1 cellular context compared by ENCODE assay signal in the genomic region with DNA sequence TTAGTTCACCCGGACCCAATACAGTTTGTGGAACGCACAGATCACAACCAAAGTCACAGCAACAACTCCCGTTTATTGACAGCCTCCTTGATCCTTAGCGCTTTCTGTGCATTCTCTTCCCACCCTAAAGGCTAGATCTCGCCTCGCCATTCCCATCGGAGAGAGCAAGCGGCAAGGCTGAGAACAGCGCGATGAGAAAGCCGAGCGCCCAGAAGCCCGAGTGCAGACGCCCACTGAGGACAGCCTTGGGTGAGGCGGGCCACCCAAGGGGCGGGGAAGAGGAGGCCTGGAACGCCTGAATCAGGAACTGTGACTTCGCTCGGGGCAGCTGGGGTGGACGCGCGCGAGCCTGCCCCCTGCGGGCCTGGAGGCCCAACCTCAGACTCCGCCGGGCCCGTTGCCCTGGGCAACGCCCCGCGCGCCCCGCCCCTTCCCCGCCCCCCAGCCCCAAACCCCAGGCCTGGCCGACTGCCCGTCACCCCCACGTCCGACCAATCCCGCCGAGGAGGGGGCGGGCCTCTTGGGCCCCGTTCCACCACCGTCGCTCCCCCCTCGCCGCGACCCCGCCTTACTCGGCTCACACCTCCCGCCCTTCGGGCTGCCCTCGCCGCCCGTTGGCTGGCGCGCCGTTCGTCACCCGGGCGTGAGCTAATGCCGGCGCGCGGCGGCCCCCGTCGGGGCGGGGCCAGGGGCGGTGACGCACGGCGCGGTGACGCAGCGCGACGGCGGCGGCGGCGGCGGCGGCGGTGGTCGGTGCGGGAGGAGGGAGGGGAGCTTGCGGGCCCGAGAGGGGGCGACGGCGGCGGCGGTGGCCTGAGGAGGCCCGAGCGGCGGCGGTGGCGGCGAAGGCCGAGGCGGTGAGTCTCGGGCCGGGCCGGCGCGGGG.
TF ChIP-seq lines count a peak whose summit lies in the region.

A gene with protein sequence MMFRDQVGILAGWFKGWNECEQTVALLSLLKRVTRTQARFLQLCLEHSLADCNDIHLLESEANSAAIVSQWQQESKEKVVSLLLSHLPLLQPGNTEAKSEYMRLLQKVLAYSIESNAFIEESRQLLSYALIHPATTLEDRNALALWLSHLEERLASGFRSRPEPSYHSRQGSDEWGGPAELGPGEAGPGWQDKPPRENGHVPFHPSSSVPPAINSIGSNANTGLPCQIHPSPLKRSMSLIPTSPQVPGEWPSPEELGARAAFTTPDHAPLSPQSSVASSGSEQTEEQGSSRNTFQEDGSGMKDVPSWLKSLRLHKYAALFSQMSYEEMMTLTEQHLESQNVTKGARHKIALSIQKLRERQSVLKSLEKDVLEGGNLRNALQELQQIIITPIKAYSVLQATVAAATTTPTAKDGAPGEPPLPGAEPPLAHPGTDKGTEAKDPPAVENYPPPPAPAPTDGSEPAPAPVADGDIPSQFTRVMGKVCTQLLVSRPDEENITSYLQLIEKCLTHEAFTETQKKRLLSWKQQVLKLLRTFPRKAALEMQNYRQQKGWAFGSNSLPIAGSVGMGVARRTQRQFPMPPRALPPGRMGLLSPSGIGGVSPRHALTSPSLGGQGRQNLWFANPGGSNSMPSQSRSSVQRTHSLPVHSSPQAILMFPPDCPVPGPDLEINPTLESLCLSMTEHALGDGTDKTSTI (plus strand): TSS at position 702 of the 885 bp plus-strand sequence. CDS start 14,473 bp downstream, outside the sequence.

TF ChIP-seq in HepG2, 621 proteins besides CTCF, POLR2A, EP300 and RAD21 (continued from another document):
- TF ChIP-seq, protein P1, sequence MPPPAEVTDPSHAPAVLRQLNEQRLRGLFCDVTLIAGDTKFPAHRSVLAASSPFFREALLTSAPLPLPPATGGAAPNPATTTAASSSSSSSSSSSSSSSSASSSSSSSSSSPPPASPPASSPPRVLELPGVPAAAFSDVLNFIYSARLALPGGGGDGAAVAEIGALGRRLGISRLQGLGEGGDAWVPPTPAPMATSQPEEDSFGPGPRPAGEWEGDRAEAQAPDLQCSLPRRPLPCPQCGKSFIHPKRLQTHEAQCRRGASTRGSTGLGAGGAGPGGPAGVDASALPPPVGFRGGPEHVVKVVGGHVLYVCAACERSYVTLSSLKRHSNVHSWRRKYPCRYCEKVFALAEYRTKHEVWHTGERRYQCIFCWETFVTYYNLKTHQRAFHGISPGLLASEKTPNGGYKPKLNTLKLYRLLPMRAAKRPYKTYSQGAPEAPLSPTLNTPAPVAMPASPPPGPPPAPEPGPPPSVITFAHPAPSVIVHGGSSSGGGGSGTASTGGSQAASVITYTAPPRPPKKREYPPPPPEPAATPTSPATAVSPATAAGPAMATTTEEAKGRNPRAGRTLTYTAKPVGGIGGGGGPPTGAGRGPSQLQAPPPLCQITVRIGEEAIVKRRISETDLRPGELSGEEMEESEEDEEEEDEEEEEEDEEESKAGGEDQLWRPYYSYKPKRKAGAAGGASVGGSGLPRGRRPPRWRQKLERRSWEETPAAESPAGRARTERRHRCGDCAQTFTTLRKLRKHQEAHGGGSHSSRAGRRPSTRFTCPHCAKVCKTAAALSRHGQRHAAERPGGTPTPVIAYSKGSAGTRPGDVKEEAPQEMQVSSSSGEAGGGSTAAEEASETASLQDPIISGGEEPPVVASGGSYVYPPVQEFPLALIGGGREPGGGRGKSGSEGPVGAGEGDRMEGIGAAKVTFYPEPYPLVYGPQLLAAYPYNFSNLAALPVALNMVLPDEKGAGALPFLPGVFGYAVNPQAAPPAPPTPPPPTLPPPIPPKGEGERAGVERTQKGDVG (CRISPR knock-in tag; IDR thresholded peaks at IDR 0.05; ENCODE audit: borderline replicate concordance): no peak; the same call in 1 of the 2 replicates
- TF ChIP-seq ZNF761 (CRISPR knock-in tag; conservative IDR thresholded peaks at IDR 0.05) (peak; percentile 89), SMYD3 (CRISPR knock-in tag; IDR thresholded peaks at IDR 0.05) (no peak), NONO (IDR thresholded peaks at IDR 0.05) (no peak), NONO (CRISPR knock-in tag; conservative IDR thresholded peaks at IDR 0.05) (peak; percentile 81), KDM3A (CRISPR knock-in tag; IDR thresholded peaks at IDR 0.05; ENCODE audit: low read depth) (no peak; the same call in 1 of the 2 replicates), U2AF1 (optimal IDR thresholded peaks at IDR 0.05; ENCODE audit: low read depth, low read length) (peak; percentile 74), SIN3A (IDR thresholded peaks at IDR 0.05; ENCODE audit: borderline replicate concordance, low read depth, low read length) (peak; percentile 47; the same call in 1 of the 2 replicates), HNRNPK (IDR thresholded peaks at IDR 0.05; ENCODE audit: low read depth, low read length, poor library complexity, severe bottlenecking) (peak; percentile 32), HNF4A (CRISPR knock-in tag; IDR thresholded peaks at IDR 0.05) (peak; percentile 20), SCMH1 (CRISPR knock-in tag; IDR thresholded peaks at IDR 0.05; ENCODE audit: borderline replicate concordance) (no peak), ZSCAN22 (CRISPR knock-in tag; IDR thresholded peaks at IDR 0.05) (no peak), ZNF232 (CRISPR knock-in tag; IDR thresholded peaks at IDR 0.05; ENCODE audit: borderline replicate concordance) (no peak), SAFB2 (CRISPR knock-in tag; IDR thresholded peaks at IDR 0.05; ENCODE audit: borderline replicate concordance, low read depth) (no peak), GTF3A (CRISPR knock-in tag; conservative IDR thresholded peaks at IDR 0.05) (no peak), RAD51 (IDR thresholded peaks at IDR 0.05; ENCODE audit: borderline replicate concordance) (no peak)
- TF ChIP-seq, protein P2, sequence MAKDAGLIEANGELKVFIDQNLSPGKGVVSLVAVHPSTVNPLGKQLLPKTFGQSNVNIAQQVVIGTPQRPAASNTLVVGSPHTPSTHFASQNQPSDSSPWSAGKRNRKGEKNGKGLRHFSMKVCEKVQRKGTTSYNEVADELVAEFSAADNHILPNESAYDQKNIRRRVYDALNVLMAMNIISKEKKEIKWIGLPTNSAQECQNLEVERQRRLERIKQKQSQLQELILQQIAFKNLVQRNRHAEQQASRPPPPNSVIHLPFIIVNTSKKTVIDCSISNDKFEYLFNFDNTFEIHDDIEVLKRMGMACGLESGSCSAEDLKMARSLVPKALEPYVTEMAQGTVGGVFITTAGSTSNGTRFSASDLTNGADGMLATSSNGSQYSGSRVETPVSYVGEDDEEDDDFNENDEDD (CRISPR knock-in tag; IDR thresholded peaks at IDR 0.05; ENCODE audit: borderline replicate concordance): peak; percentile 15; the same call in 1 of the 2 replicates
- TF ChIP-seq, protein P3, sequence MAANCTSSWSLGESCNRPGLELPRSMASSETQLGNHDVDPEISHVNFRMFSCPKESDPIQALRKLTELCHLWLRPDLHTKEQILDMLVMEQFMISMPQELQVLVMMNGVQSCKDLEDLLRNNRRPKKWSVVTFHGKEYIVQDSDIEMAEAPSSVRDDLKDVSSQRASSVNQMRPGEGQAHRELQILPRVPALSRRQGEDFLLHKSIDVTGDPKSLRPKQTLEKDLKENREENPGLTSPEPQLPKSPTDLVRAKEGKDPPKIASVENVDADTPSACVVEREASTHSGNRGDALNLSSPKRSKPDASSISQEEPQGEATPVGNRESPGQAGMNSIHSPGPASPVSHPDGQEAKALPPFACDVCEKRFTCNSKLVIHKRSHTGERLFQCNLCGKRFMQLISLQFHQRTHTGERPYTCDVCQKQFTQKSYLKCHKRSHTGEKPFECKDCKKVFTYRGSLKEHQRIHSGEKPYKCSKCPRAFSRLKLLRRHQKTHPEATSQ (CRISPR knock-in tag; IDR thresholded peaks at IDR 0.05; ENCODE audit: borderline replicate concordance): no peak
- TF ChIP-seq, protein P4, sequence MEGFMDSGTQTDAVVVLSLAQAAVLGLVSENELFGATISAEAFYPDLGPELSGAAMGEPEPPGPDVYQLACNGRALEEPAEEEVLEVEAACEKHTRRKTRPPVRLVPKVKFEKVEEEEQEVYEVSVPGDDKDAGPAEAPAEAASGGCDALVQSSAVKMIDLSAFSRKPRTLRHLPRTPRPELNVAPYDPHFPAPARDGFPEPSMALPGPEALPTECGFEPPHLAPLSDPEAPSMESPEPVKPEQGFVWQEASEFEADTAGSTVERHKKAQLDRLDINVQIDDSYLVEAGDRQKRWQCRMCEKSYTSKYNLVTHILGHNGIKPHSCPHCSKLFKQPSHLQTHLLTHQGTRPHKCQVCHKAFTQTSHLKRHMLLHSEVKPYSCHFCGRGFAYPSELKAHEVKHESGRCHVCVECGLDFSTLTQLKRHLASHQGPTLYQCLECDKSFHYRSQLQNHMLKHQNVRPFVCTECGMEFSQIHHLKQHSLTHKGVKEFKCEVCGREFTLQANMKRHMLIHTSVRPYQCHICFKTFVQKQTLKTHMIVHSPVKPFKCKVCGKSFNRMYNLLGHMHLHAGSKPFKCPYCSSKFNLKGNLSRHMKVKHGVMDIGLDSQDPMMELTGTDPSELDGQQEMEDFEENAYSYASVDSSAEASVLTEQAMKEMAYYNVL (CRISPR knock-in tag; IDR thresholded peaks at IDR 0.05; ENCODE audit: borderline replicate concordance): peak; percentile 76; the same call in 1 of the 2 replicates
- TF ChIP-seq, protein P5, sequence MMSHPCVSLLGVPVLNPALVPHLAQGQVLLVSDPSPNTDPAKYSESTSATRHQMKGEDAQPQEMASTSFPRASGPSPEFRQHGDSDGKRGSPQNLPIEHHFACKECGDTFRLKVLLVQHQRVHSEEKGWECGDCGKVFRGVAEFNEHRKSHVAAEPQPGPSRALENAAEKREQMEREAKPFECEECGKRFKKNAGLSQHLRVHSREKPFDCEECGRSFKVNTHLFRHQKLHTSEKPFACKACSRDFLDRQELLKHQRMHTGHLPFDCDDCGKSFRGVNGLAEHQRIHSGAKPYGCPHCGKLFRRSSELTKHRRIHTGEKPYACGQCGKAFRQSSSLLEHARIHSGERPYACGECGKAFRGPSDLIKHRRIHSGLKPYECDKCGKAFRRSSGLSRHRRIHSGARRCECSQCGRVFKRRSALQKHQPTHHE (CRISPR knock-in tag; IDR thresholded peaks at IDR 0.05; ENCODE audit: borderline replicate concordance): no peak
- TF ChIP-seq, protein P6, sequence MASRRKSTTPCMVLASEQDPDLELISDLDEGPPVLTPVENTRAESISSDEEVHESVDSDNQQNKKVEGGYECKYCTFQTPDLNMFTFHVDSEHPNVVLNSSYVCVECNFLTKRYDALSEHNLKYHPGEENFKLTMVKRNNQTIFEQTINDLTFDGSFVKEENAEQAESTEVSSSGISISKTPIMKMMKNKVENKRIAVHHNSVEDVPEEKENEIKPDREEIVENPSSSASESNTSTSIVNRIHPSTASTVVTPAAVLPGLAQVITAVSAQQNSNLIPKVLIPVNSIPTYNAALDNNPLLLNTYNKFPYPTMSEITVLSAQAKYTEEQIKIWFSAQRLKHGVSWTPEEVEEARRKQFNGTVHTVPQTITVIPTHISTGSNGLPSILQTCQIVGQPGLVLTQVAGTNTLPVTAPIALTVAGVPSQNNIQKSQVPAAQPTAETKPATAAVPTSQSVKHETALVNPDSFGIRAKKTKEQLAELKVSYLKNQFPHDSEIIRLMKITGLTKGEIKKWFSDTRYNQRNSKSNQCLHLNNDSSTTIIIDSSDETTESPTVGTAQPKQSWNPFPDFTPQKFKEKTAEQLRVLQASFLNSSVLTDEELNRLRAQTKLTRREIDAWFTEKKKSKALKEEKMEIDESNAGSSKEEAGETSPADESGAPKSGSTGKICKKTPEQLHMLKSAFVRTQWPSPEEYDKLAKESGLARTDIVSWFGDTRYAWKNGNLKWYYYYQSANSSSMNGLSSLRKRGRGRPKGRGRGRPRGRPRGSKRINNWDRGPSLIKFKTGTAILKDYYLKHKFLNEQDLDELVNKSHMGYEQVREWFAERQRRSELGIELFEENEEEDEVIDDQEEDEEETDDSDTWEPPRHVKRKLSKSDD (CRISPR knock-in tag; IDR thresholded peaks at IDR 0.05; ENCODE audit: low read depth): no peak
- TF ChIP-seq, protein P7, sequence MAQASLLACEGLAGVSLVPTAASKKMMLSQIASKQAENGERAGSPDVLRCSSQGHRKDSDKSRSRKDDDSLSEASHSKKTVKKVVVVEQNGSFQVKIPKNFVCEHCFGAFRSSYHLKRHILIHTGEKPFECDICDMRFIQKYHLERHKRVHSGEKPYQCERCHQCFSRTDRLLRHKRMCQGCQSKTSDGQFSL (CRISPR knock-in tag; IDR thresholded peaks at IDR 0.05): 0 out of 2 replicates have a peak, but pooled peaks have one; percentile 45
- TF ChIP-seq, protein P8, sequence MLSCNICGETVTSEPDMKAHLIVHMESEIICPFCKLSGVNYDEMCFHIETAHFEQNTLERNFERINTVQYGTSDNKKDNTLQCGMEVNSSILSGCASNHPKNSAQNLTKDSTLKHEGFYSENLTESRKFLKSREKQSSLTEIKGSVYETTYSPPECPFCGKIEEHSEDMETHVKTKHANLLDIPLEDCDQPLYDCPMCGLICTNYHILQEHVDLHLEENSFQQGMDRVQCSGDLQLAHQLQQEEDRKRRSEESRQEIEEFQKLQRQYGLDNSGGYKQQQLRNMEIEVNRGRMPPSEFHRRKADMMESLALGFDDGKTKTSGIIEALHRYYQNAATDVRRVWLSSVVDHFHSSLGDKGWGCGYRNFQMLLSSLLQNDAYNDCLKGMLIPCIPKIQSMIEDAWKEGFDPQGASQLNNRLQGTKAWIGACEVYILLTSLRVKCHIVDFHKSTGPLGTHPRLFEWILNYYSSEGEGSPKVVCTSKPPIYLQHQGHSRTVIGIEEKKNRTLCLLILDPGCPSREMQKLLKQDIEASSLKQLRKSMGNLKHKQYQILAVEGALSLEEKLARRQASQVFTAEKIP (CRISPR knock-in tag; IDR thresholded peaks at IDR 0.05; ENCODE audit: borderline replicate concordance): no peak
